ENCODE assay signal across 1 cellular context in genomic region chr4:73258668-73259551, GRCh38.
TF ChIP-seq lines count a peak whose summit lies in the region.

A gene with protein sequence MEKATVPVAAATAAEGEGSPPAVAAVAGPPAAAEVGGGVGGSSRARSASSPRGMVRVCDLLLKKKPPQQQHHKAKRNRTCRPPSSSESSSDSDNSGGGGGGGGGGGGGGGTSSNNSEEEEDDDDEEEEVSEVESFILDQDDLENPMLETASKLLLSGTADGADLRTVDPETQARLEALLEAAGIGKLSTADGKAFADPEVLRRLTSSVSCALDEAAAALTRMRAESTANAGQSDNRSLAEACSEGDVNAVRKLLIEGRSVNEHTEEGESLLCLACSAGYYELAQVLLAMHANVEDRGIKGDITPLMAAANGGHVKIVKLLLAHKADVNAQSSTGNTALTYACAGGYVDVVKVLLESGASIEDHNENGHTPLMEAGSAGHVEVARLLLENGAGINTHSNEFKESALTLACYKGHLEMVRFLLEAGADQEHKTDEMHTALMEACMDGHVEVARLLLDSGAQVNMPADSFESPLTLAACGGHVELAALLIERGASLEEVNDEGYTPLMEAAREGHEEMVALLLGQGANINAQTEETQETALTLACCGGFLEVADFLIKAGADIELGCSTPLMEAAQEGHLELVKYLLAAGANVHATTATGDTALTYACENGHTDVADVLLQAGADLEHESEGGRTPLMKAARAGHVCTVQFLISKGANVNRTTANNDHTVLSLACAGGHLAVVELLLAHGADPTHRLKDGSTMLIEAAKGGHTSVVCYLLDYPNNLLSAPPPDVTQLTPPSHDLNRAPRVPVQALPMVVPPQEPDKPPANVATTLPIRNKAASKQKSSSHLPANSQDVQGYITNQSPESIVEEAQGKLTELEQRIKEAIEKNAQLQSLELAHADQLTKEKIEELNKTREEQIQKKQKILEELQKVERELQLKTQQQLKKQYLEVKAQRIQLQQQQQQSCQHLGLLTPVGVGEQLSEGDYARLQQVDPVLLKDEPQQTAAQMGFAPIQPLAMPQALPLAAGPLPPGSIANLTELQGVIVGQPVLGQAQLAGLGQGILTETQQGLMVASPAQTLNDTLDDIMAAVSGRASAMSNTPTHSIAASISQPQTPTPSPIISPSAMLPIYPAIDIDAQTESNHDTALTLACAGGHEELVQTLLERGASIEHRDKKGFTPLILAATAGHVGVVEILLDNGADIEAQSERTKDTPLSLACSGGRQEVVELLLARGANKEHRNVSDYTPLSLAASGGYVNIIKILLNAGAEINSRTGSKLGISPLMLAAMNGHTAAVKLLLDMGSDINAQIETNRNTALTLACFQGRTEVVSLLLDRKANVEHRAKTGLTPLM (N-terminal part only) (minus strand): TSS chr4:73258798. CDS start chr4:73258668, 130 bp downstream.

TF ChIP-seq in GM12878, 131 proteins besides CTCF, POLR2A, EP300 and RAD21 (continued from another document and continues in another):
- TF ChIP-seq SPI1 (IDR thresholded peaks at IDR 0.05; ENCODE audit: borderline replicate concordance, insufficient read depth, low read depth, low read length) (peak; percentile 66; the same call in 1 of the 2 replicates), TCF3 (IDR thresholded peaks at IDR 0.05; ENCODE audit: borderline replicate concordance, insufficient read depth, low read depth, low read length) (peak; percentile 53; the same call in 1 of the 2 replicates), ZNF622 (IDR thresholded peaks at IDR 0.05) (no peak), E4F1 (IDR thresholded peaks at IDR 0.05; ENCODE audit: borderline replicate concordance, partially characterized antibody) (peak; percentile 80), SREBF1 (IDR thresholded peaks at IDR 0.05; ENCODE audit: low read length) (no peak), ETV6 (conservative IDR thresholded peaks at IDR 0.05 in 1 of 2, IDR thresholded peaks at IDR 0.05 in 1 of 2; ENCODE audit: borderline replicate concordance in 1 of 2, low read depth in 1 of 2) (peak; percentile 61 to 96; a peak in 3 of 4 replicates), BACH1 (IDR thresholded peaks at IDR 0.05; ENCODE audit: borderline replicate concordance) (0 out of 2 replicates have a peak, but pooled peaks have one; percentile 7), ASH2L (IDR thresholded peaks at IDR 0.05; ENCODE audit: borderline replicate concordance, low read depth) (peak; percentile 94; the same call in 1 of the 2 replicates), GATAD2B (conservative IDR thresholded peaks at IDR 0.05; ENCODE audit: low read depth) (peak; percentile 43), CREB1 (IDR thresholded peaks at IDR 0.05; ENCODE audit: low read depth) (peak; percentile 99), MTA2 (IDR thresholded peaks at IDR 0.05; ENCODE audit: low read depth) (peak; percentile 45; the same call in 1 of the 2 replicates), POLR2AphosphoS5 (IDR thresholded peaks at IDR 0.05; ENCODE audit: low read length) (peak; percentile 94), CBFB (IDR thresholded peaks at IDR 0.05; ENCODE audit: low read depth) (no peak; the same call in 1 of the 2 replicates), SIN3A (IDR thresholded peaks at IDR 0.05; ENCODE audit: low read depth, low read length) (peak; percentile 78; the same call in 1 of the 2 replicates), ZNF217 (IDR thresholded peaks at IDR 0.05) (no peak), YY1 (IDR thresholded peaks at IDR 0.05; ENCODE audit: low read depth, low read length) (peak; percentile 85), CREM (IDR thresholded peaks at IDR 0.05; ENCODE audit: low read depth) (peak; percentile 99), SIX5 (IDR thresholded peaks at IDR 0.05; ENCODE audit: low read depth, low read length, severe bottlenecking) (peak; percentile 55), RFX5 (IDR thresholded peaks at IDR 0.05; ENCODE audit: low read depth, low read length) (no peak), ATF2 (IDR thresholded peaks at IDR 0.05; ENCODE audit: low read length) (no peak), PKNOX1 (IDR thresholded peaks at IDR 0.05) (peak; percentile 31; the same call in 1 of the 2 replicates), JUND (IDR thresholded peaks at IDR 0.05; ENCODE audit: low read depth, low read length) (no peak), NR2F1 (conservative IDR thresholded peaks at IDR 0.05) (peak; percentile 23; the same call in 1 of the 2 replicates), SMARCA5 (IDR thresholded peaks at IDR 0.05) (peak; percentile 72; the same call in 1 of the 2 replicates), HDAC2 (IDR thresholded peaks at IDR 0.05) (no peak), EZH2 (IDR thresholded peaks at IDR 0.05; ENCODE audit: borderline replicate concordance, control insufficient read depth, low read depth, low read length) (no peak), MEF2A (IDR thresholded peaks at IDR 0.05; ENCODE audit: insufficient read depth, low read depth, low read length) (peak; percentile 49; the same call in 1 of the 2 replicates), EGR1 (IDR thresholded peaks at IDR 0.05; ENCODE audit: borderline replicate concordance in 1 of 2, low read depth in 2 of 2, low read length in 2 of 2) (peak in 1 of 2 experiments; percentile 21; a peak in 2 of 3 replicates), SP1 (IDR thresholded peaks at IDR 0.05; ENCODE audit: low read depth, low read length) (peak; percentile 19), HCFC1 (IDR thresholded peaks at IDR 0.05; ENCODE audit: low read length) (peak; percentile 76), SMAD5 (IDR thresholded peaks at IDR 0.05; ENCODE audit: low read depth) (peak; percentile 84; the same call in 1 of the 2 replicates), BCL3 (IDR thresholded peaks at IDR 0.05; ENCODE audit: borderline replicate concordance, insufficient read depth, low read depth, low read length, poor library complexity, severe bottlenecking) (peak; percentile 60)
- TF ChIP-seq, protein P1, sequence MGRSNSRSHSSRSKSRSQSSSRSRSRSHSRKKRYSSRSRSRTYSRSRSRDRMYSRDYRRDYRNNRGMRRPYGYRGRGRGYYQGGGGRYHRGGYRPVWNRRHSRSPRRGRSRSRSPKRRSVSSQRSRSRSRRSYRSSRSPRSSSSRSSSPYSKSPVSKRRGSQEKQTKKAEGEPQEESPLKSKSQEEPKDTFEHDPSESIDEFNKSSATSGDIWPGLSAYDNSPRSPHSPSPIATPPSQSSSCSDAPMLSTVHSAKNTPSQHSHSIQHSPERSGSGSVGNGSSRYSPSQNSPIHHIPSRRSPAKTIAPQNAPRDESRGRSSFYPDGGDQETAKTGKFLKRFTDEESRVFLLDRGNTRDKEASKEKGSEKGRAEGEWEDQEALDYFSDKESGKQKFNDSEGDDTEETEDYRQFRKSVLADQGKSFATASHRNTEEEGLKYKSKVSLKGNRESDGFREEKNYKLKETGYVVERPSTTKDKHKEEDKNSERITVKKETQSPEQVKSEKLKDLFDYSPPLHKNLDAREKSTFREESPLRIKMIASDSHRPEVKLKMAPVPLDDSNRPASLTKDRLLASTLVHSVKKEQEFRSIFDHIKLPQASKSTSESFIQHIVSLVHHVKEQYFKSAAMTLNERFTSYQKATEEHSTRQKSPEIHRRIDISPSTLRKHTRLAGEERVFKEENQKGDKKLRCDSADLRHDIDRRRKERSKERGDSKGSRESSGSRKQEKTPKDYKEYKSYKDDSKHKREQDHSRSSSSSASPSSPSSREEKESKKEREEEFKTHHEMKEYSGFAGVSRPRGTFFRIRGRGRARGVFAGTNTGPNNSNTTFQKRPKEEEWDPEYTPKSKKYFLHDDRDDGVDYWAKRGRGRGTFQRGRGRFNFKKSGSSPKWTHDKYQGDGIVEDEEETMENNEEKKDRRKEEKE (IDR thresholded peaks at IDR 0.05) = no peak
- TF ChIP-seq, protein P2, sequence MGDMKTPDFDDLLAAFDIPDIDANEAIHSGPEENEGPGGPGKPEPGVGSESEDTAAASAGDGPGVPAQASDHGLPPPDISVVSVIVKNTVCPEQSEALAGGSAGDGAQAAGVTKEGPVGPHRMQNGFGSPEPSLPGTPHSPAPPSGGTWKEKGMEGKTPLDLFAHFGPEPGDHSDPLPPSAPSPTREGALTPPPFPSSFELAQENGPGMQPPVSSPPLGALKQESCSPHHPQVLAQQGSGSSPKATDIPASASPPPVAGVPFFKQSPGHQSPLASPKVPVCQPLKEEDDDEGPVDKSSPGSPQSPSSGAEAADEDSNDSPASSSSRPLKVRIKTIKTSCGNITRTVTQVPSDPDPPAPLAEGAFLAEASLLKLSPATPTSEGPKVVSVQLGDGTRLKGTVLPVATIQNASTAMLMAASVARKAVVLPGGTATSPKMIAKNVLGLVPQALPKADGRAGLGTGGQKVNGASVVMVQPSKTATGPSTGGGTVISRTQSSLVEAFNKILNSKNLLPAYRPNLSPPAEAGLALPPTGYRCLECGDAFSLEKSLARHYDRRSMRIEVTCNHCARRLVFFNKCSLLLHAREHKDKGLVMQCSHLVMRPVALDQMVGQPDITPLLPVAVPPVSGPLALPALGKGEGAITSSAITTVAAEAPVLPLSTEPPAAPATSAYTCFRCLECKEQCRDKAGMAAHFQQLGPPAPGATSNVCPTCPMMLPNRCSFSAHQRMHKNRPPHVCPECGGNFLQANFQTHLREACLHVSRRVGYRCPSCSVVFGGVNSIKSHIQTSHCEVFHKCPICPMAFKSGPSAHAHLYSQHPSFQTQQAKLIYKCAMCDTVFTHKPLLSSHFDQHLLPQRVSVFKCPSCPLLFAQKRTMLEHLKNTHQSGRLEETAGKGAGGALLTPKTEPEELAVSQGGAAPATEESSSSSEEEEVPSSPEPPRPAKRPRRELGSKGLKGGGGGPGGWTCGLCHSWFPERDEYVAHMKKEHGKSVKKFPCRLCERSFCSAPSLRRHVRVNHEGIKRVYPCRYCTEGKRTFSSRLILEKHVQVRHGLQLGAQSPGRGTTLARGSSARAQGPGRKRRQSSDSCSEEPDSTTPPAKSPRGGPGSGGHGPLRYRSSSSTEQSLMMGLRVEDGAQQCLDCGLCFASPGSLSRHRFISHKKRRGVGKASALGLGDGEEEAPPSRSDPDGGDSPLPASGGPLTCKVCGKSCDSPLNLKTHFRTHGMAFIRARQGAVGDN (IDR thresholded peaks at IDR 0.05) = peak; percentile 49
- TF ChIP-seq, protein P3, sequence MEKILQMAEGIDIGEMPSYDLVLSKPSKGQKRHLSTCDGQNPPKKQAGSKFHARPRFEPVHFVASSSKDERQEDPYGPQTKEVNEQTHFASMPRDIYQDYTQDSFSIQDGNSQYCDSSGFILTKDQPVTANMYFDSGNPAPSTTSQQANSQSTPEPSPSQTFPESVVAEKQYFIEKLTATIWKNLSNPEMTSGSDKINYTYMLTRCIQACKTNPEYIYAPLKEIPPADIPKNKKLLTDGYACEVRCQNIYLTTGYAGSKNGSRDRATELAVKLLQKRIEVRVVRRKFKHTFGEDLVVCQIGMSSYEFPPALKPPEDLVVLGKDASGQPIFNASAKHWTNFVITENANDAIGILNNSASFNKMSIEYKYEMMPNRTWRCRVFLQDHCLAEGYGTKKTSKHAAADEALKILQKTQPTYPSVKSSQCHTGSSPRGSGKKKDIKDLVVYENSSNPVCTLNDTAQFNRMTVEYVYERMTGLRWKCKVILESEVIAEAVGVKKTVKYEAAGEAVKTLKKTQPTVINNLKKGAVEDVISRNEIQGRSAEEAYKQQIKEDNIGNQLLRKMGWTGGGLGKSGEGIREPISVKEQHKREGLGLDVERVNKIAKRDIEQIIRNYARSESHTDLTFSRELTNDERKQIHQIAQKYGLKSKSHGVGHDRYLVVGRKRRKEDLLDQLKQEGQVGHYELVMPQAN (conservative IDR thresholded peaks at IDR 0.05) = peak; percentile 86
- TF ChIP-seq, protein P4, sequence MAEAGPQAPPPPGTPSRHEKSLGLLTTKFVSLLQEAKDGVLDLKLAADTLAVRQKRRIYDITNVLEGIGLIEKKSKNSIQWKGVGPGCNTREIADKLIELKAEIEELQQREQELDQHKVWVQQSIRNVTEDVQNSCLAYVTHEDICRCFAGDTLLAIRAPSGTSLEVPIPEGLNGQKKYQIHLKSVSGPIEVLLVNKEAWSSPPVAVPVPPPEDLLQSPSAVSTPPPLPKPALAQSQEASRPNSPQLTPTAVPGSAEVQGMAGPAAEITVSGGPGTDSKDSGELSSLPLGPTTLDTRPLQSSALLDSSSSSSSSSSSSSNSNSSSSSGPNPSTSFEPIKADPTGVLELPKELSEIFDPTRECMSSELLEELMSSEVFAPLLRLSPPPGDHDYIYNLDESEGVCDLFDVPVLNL (IDR thresholded peaks at IDR 0.05; ENCODE audit: low read depth, low read length) = 0 out of 2 replicates have a peak, but pooled peaks have one; percentile 45
